8 cellular contexts compared by ENCODE assay signal in genomic region chrX:1249101-1249887, GRCh38. TPM values are rescaled to one million over a fixed set of nuclear protein-coding genes. Genes with fewer than 3 reads are reported as not detected.
A peak's percentile ranks its signal among the peaks of the same experiment; 100 is the strongest.
DNase-seq lines count a peak whose midpoint lies in the region; ATAC-seq, FAIRE-seq and TF ChIP-seq lines count a peak whose summit lies in the region.

No MANE protein-coding gene starts in this region.

- intact Hi-C loops in K562 (cut with micrococcal nuclease) = no loop called here

- TF ChIP-seq EP300 in K562 (IDR thresholded peaks at IDR 0.05; ENCODE audit: low read length) = no peak

- no peaks in the 10 kb centered on the region for H3K9me1 ChIP-seq in K562 (ENCODE audit: control insufficient read depth, insufficient read depth, low read length)

- no peak for FAIRE-seq in K562 (lab: Jason Lieb, UNC)

- H3K4me2 ChIP-seq in K562 (ENCODE audit: insufficient read depth, low read length) = no peak overlapping the region

- peak overlapping the region; percentile 8 for H3K4me3 ChIP-seq in NB4 (ENCODE audit: low read depth, low read length)
- no peak overlapping the region for H3K4me3 ChIP-seq in K562
- H3K4me3 ChIP-seq in liver (ENCODE audit: low read depth in 1 of 3, low read length in 3 of 3) = no peak overlapping the region
- H3K4me3 ChIP-seq in stomach smooth muscle (ENCODE audit: low read length in 2 of 2) = peak overlapping the region; percentile 46 to 61

- H3K9ac ChIP-seq in K562 (ENCODE audit: insufficient read depth in 1 of 2, low read depth in 2 of 2, low read length in 2 of 2) = no peak overlapping the region
- no peak overlapping the region for H3K9ac ChIP-seq in liver (ENCODE audit: low read depth in 1 of 2, low read length in 2 of 2)
- H3K9ac ChIP-seq in stomach smooth muscle (ENCODE audit: low read length in 2 of 2) = peak overlapping the region in 1 of 2 donors; percentile 28

- in situ Hi-C loops in K562 (cut with MboI) = loop anchor here (10.0 kb wide), 1 partner anchor 186 kb away; no protein-coding TSS in a partner anchor

- no peaks in the 10 kb centered on the region for H3K9me3 ChIP-seq in K562 (replicated peaks; ENCODE audit: control insufficient read depth, insufficient read depth, low read depth, low read length)
- no peaks in the 10 kb centered on the region for H3K9me3 ChIP-seq in liver (ENCODE audit: control insufficient read depth in 4 of 4, low read length in 3 of 4)
- H3K9me3 ChIP-seq in stomach smooth muscle (ENCODE audit: control insufficient read depth in 2 of 2, low read length in 2 of 2) = no peaks in the 10 kb centered on the region

- H3K27me3 ChIP-seq in K562 (ENCODE audit: control insufficient read depth in 2 of 2, insufficient read depth in 2 of 2, low read length in 2 of 2) (no peaks in the 10 kb centered on the region), liver (ENCODE audit: control insufficient read depth in 4 of 4, insufficient read depth in 4 of 4, low read length in 3 of 4) (no peaks in the 10 kb centered on the region), stomach smooth muscle (ENCODE audit: control insufficient read depth in 1 of 2, insufficient read depth in 2 of 2, low read length in 2 of 2) (peaks cover 7 to 9% of the 10 kb centered on the region in 2 donors)

- DNase-seq in D341Med (ENCODE audit: low spot score) (peak; percentile 43), NB4 (ENCODE audit: low read depth) (peak; percentile 96), K562 (ENCODE audit: extremely low read depth in 1 of 4, low spot score in 3 of 4) (peak in 1 of 4 experiments; percentile 20), NCI-H187 (lab: John Stamatoyannopoulos, UW) (no peak)

- H3K27ac ChIP-seq in K562 (ENCODE audit: extremely low read depth, low read depth, low read length) = no peak overlapping the region
- peak overlapping the region; percentile 27 to 86 for H3K27ac ChIP-seq in liver (ENCODE audit: low read depth in 1 of 2, low read length in 2 of 2)
- no peak overlapping the region for H3K27ac ChIP-seq in stomach smooth muscle (ENCODE audit: low read length)

- CTCF ChIA-PET in K562 (lab: Yijun Ruan, JAX; ENCODE audit: low intra/inter-chr PET ratio) = no interaction called here

- TF ChIP-seq RAD21 in K562 (CRISPR knock-in tag; conservative IDR thresholded peaks at IDR 0.05 in 1 of 2, IDR thresholded peaks at IDR 0.05 in 1 of 2) (no peak), liver (IDR thresholded peaks at IDR 0.05) (no peak)

- TF ChIP-seq POLR2A in NB4 (IDR thresholded peaks at IDR 0.05; ENCODE audit: extremely low read depth, insufficient read length) (no peak), K562 (conservative IDR thresholded peaks at IDR 0.05) (no peak)

- 13% methylated on average over 13 of the region's 22 CpGs for WGBS in K562 (ENCODE audit: insufficient coverage, low coverage, missing lambda C conversion rate)
- 4% methylated on average over 22 of the region's 22 CpGs for WGBS in liver

- TF ChIP-seq CTCF in NB4 (IDR thresholded peaks at IDR 0.05; ENCODE audit: low read depth, low read length) (no peak), K562 (IDR thresholded peaks at IDR 0.05 in 2 of 3, conservative IDR thresholded peaks at IDR 0.05 in 1 of 3; ENCODE audit: insufficient read depth in 2 of 3, low read depth in 1 of 3, low read length in 3 of 3) (no peak), liver (IDR thresholded peaks at IDR 0.05; ENCODE audit: low read depth, low read length, missing input control) (no peak)

- peaks cover 0 to 3% of the 10 kb centered on the region in 2 experiments; a peak in 1 of 5 replicates for H3K4me1 ChIP-seq in K562 (replicated peaks in 1 of 2; ENCODE audit: control insufficient read depth in 2 of 2, insufficient read depth in 2 of 2, low read length in 2 of 2)
- H3K4me1 ChIP-seq in liver (ENCODE audit: control insufficient read depth in 4 of 4, insufficient read depth in 4 of 4, low read length in 3 of 4) = peaks cover 0 to 5% (median 0%) of the 10 kb centered on the region in 4 donors
- H3K4me1 ChIP-seq in stomach smooth muscle (ENCODE audit: control insufficient read depth, insufficient read depth, low read length) = peaks cover 13% of the 10 kb centered on the region

- ATAC-seq in K562 (no peak; the same call in 1 of the 3 replicates), HG03342 (IDR thresholded peaks at IDR 0.05; ENCODE audit: unreplicated experiment) (no peak), HG02870 (IDR thresholded peaks at IDR 0.05; ENCODE audit: unreplicated experiment) (no peak)

- no TSS peak for BruUV-seq in K562 (replicated peaks; lab: Mats Ljungman, UMichigan)

- POLR2A ChIA-PET in K562 (lab: Yijun Ruan, JAX) = no interaction called here

- H4K20me1 ChIP-seq in K562 (replicated peaks; ENCODE audit: control insufficient read depth, insufficient read depth, low read length) = no peaks in the 10 kb centered on the region

- no peaks in the 10 kb centered on the region for H3K79me2 ChIP-seq in K562 (ENCODE audit: control insufficient read depth, insufficient read depth, low read length)

- H3K36me3 ChIP-seq in K562 (ENCODE audit: control insufficient read depth, insufficient read depth, low read length) (no peaks in the 10 kb centered on the region), liver (ENCODE audit: control insufficient read depth in 4 of 4, insufficient read depth in 3 of 4, low read depth in 1 of 4, low read length in 3 of 4) (no peaks in the 10 kb centered on the region), stomach smooth muscle (ENCODE audit: control insufficient read depth in 2 of 2, insufficient read depth in 2 of 2, low read length in 2 of 2) (no peaks in the 10 kb centered on the region)

- H2AFZ ChIP-seq in K562 (ENCODE audit: low read depth, low read length) = no peak overlapping the region

TF ChIP-seq in K562, 482 proteins besides CTCF, POLR2A, EP300 and RAD21 (continues in another document):
- TF ChIP-seq L3MBTL2 (IDR thresholded peaks at IDR 0.05) (peak; percentile 30; the same call in 1 of the 2 replicates), KLF10 (CRISPR knock-in tag; IDR thresholded peaks at IDR 0.05) (no peak), USF2 (CRISPR knock-in tag; IDR thresholded peaks at IDR 0.05) (0 out of 2 replicates have a peak, but pooled peaks have one; percentile 25)

TF ChIP-seq in liver, 16 proteins besides CTCF, POLR2A, EP300 and RAD21:
- TF ChIP-seq EGR1 (IDR thresholded peaks at IDR 0.05; ENCODE audit: low read depth in 2 of 2) = no peak
- no peak for TF ChIP-seq ATF3 (IDR thresholded peaks at IDR 0.05)
- no peak for TF ChIP-seq RXRA (IDR thresholded peaks at IDR 0.05)
- TF ChIP-seq HNF4A (conservative IDR thresholded peaks at IDR 0.05) = no peak

RNA-seq across cellular contexts. Expression of gene CSF2RA, which starts 19.3 kb away (rescaled TPM):
- total RNA-seq in K562 (2011; cell fraction: chromatin; rRNA removed; ENCODE audit: low replicate concordance) = not detected in 2 replicates
- total RNA-seq in K562 (2011; cell fraction: nucleolus; rRNA removed) = not detected in 2 replicates
- not detected in 2 replicates for total RNA-seq in K562 (2011; cell fraction: nucleoplasm; rRNA removed)
- not detected in 2 replicates for total RNA-seq in K562 (2014; rRNA removed)
- not detected in 2 replicates for total RNA-seq in K562 (2014; rRNA removed; fragmentation: Illumina TruSeq; extraction: Trizol)
- not detected in 2 replicates for total RNA-seq in K562 (2015; rRNA removed; fragmentation: Illumina TruSeq; extraction: Trizol)
- not detected in 2 replicates for total RNA-seq in K562 (2021)
- not detected in 2 replicates for polyA plus RNA-seq in K562 (2011; rRNA removed)
- polyA plus RNA-seq in K562 (2011; cell fraction: cytosol; rRNA removed) = not detected in 2 replicates
- not detected in 2 replicates for polyA plus RNA-seq in K562 (2011; cell fraction: nucleus; rRNA removed)
- 0.29 TPM in 1 of 2 replicates, not detected in the other for polyA plus RNA-seq in K562 (2012)
- not detected in 2 replicates for polyA plus RNA-seq in K562 (2014; fragmentation: Illumina TruSeq; extraction: Trizol)
- not detected for polyA plus RNA-seq in K562 (2014; fragmentation: Nextera tagmentation; extraction: Ambion mirVana)
- polyA plus RNA-seq in K562 (2014; rRNA removed) = not detected in 2 replicates
- polyA minus RNA-seq in K562 (2011; rRNA and poly(A)+ RNA removed) = not detected in 2 replicates
- polyA minus RNA-seq in K562 (2011; cell fraction: cytosol; rRNA and poly(A)+ RNA removed) = not detected in 2 replicates
- polyA minus RNA-seq in K562 (2011; cell fraction: nucleus; rRNA and poly(A)+ RNA removed) = not detected in 2 replicates
- total RNA-seq in liver = 1 to 10 TPM; 2.3 to 4.6 TPM
- polyA plus RNA-seq in liver = 1 to 10 TPM in 1 of 2 donors, under 1 TPM in 1; 0.71 to 1.6 TPM

RNA-seq across cellular contexts. Expression of gene CRLF2, which starts 36.8 kb away (rescaled TPM):
- total RNA-seq in K562 (2011; cell fraction: chromatin; rRNA removed; ENCODE audit: low replicate concordance) = not detected in 2 replicates
- total RNA-seq in K562 (2011; cell fraction: nucleolus; rRNA removed) = not detected in 2 replicates
- total RNA-seq in K562 (2011; cell fraction: nucleoplasm; rRNA removed) = not detected in 2 replicates
- total RNA-seq in K562 (2014; rRNA removed) (not detected in 2 replicates), K562 (2014; rRNA removed; fragmentation: Illumina TruSeq; extraction: Trizol) (not detected in 2 replicates), K562 (2015; rRNA removed; fragmentation: Illumina TruSeq; extraction: Trizol) (not detected in 2 replicates), K562 (2021) (not detected in 2 replicates), liver (under 1 TPM in 1 of 2 donors, not detected in 1; 0.19 TPM)
- polyA plus RNA-seq in K562 (2011; rRNA removed) (not detected in 2 replicates), K562 (2014; fragmentation: Illumina TruSeq; extraction: Trizol) (not detected in 2 replicates), K562 (2014; fragmentation: Nextera tagmentation; extraction: Ambion mirVana) (not detected), K562 (2014; rRNA removed) (not detected in 2 replicates), liver (not detected)
- not detected in 2 replicates for polyA plus RNA-seq in K562 (2011; cell fraction: cytosol; rRNA removed)
- polyA plus RNA-seq in K562 (2011; cell fraction: nucleus; rRNA removed) = not detected in 2 replicates
- polyA plus RNA-seq in K562 (2012) = not detected in 2 replicates
- polyA minus RNA-seq in K562 (2011; rRNA and poly(A)+ RNA removed) = not detected in 2 replicates
- not detected in 2 replicates for polyA minus RNA-seq in K562 (2011; cell fraction: cytosol; rRNA and poly(A)+ RNA removed)
- polyA minus RNA-seq in K562 (2011; cell fraction: nucleus; rRNA and poly(A)+ RNA removed) = not detected in 2 replicates

Comparison
In these comparisons a context has a peak if more than half of its experiments do, and no peak if none do; other contexts are left out.
1. DNase-seq: peak in D341Med (single experiment) and NB4 (single experiment); none in NCI-H187 (0 of 2).
2. H3K4me3 ChIP-seq: peak in NB4 (single experiment) and stomach smooth muscle (2 of 2); none in K562 (single experiment) and liver (0 of 3).
3. H3K27ac ChIP-seq: peak in liver (2 of 2); none in K562 (single experiment) and stomach smooth muscle (single experiment).